Comparison of ENCODE assay signal across 18 cellular contexts in the genomic region with DNA sequence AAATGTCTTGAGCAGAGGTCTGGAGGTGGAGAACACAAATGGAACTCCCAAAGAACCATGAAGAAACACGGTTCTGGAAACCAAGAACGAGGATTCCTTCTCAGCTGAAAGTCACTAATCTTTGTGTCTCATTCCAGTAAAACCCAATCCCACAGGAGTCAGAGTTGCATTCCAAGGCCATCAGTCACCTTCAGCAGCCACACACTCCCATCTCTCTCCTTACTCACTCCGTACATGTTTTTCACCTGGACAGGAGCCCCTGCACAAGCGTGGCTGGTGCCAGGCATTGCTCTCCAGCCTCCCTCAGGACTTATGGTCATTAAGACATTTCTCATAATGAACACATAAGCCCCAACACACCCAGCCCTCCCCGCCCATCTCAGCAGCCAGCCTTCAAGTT.
DNase-seq lines count a peak whose midpoint lies in the region; ATAC-seq, FAIRE-seq and TF ChIP-seq lines count a peak whose summit lies in the region.
"Had no signal": no experiment of that assay in that cellular context is flagged by ENCODE, and none has a peak within 500 bp of the region (broad histone marks: within the 10 kb centered on the region; RNA-seq: fewer than 3 reads in every experiment).

No MANE protein-coding gene starts in this region.

- FAIRE-seq in RCC 7860 (lab: Jason Lieb, UNC): peak; percentile 92
- FAIRE-seq: H1 had no signal

- H3K4me1 ChIP-seq in GM23248 (ENCODE audit: insufficient read depth): peaks cover 35% of the 10 kb centered on the region
- H3K4me1 ChIP-seq in CD8-positive, alpha-beta T cell (ENCODE audit: insufficient read depth, low read length): no peaks in the 10 kb centered on the region
- H3K4me1 ChIP-seq: heart left ventricle, right lobe of liver had no signal

- intact Hi-C loops in posterior vena cava (cut with DNase I): no loop called here
- intact Hi-C loops in CD8-positive, alpha-beta T cell (cut with DNase I, micrococcal nuclease): no loop called here

- H3K27ac Mint-ChIP-seq in effector memory CD8-positive, alpha-beta T cell: no peak overlapping the region
- H3K27ac Mint-ChIP-seq in CD8-positive, alpha-beta T cell: no peak overlapping the region
- H3K27ac Mint-ChIP-seq: activated CD4-positive, alpha-beta T cell treated with anti-CD3 and anti-CD28 coated beads, Interleukin-2, amount 10 ng/mL, durations not matched to agents 7 days and 5 days; activated T-helper 1 cell treated with anti-CD3 and anti-CD28 coated beads, Interleukin-12 subunit alpha, Interleukin-12 subunit beta, Interleukin-2, Interleukin-4 antibody, amounts not matched to agents 30 ng/mL and 10 ng/mL and 1 ng/mL, durations not matched to agents 14 hours and 24 hours and 36 hours; brain had no signal

- no peaks in the 10 kb centered on the region for H3K9me2 ChIP-seq in GM23248 (ENCODE audit: insufficient read depth)

- no peak overlapping the region for H3K4me3 ChIP-seq in GM23248
- no peak overlapping the region for H3K4me3 ChIP-seq in CD8-positive, alpha-beta T cell (ENCODE audit: low read depth, low read length)
- H3K4me3 ChIP-seq: heart left ventricle, right lobe of liver had no signal

- no peak overlapping the region for H3K4me3 Mint-ChIP-seq in effector memory CD8-positive, alpha-beta T cell
- H3K4me3 Mint-ChIP-seq in CD8-positive, alpha-beta T cell: no peak overlapping the region
- H3K4me3 Mint-ChIP-seq: activated CD4-positive, alpha-beta T cell treated with anti-CD3 and anti-CD28 coated beads, Interleukin-2, amount 10 ng/mL, durations not matched to agents 7 days and 5 days; activated T-helper 1 cell treated with anti-CD3 and anti-CD28 coated beads, Interleukin-12 subunit alpha, Interleukin-12 subunit beta, Interleukin-2, Interleukin-4 antibody, amounts not matched to agents 30 ng/mL and 10 ng/mL and 1 ng/mL, durations not matched to agents 14 hours and 24 hours and 36 hours; brain; CD14-positive monocyte had no signal

- H3K9me3 ChIP-seq in GM23248 (ENCODE audit: low read depth): no peaks in the 10 kb centered on the region
- H3K9me3 ChIP-seq in CD8-positive, alpha-beta T cell (ENCODE audit: low read length): no peaks in the 10 kb centered on the region
- H3K9me3 ChIP-seq: heart left ventricle, right lobe of liver had no signal

- peaks cover 2% of the 10 kb centered on the region for H3K36me3 Mint-ChIP-seq in effector memory CD8-positive, alpha-beta T cell (ENCODE audit: insufficient read depth)
- H3K36me3 Mint-ChIP-seq in CD8-positive, alpha-beta T cell: no peaks in the 10 kb centered on the region
- H3K36me3 Mint-ChIP-seq: brain, CD14-positive monocyte had no signal

- peaks cover 32 to 43% of the 10 kb centered on the region in 2 donors for H3K27me3 Mint-ChIP-seq in effector memory CD8-positive, alpha-beta T cell
- peaks cover 28% of the 10 kb centered on the region for H3K27me3 Mint-ChIP-seq in CD8-positive, alpha-beta T cell (ENCODE audit: low read depth)

- H2AFZ ChIP-seq in GM23248: peak overlapping the region; percentile 27; the same call in 1 of the 2 replicates

- H3K36me3 ChIP-seq in GM23248 (ENCODE audit: low read depth): no peaks in the 10 kb centered on the region
- no peaks in the 10 kb centered on the region for H3K36me3 ChIP-seq in CD8-positive, alpha-beta T cell (ENCODE audit: insufficient read depth, low read length)
- H3K36me3 ChIP-seq: heart left ventricle, right lobe of liver had no signal

- no peaks in the 10 kb centered on the region for H4K20me1 ChIP-seq in GM23248 (ENCODE audit: insufficient read depth)

- H3K27ac ChIP-seq in GM23248 (peak overlapping the region; percentile 47), epithelial cell of prostate (peak overlapping the region; percentile 35)
- H3K27ac ChIP-seq in CD8-positive, alpha-beta T cell (ENCODE audit: low read depth, low read length): no peak overlapping the region
- H3K27ac ChIP-seq: heart left ventricle, right lobe of liver had no signal

- no peaks in the 10 kb centered on the region for H3K9me3 Mint-ChIP-seq in effector memory CD8-positive, alpha-beta T cell
- H3K9me3 Mint-ChIP-seq in CD8-positive, alpha-beta T cell: no peaks in the 10 kb centered on the region
- H3K9me3 Mint-ChIP-seq: activated CD4-positive, alpha-beta T cell treated with anti-CD3 and anti-CD28 coated beads, Interleukin-2, amount 10 ng/mL, durations not matched to agents 7 days and 5 days; activated T-helper 1 cell treated with anti-CD3 and anti-CD28 coated beads, Interleukin-12 subunit alpha, Interleukin-12 subunit beta, Interleukin-2, Interleukin-4 antibody, amounts not matched to agents 30 ng/mL and 10 ng/mL and 1 ng/mL, durations not matched to agents 14 hours and 24 hours and 36 hours had no signal

- DNase-seq in GM23248 (peak; percentile 73), RCC 7860 (ENCODE audit: low spot score) (peak; percentile 89), epithelial cell of prostate (ENCODE audit: low read depth, low spot score) (peak; percentile 48), posterior vena cava (ENCODE audit: low spot score) (peak; percentile 58), mesenteric fat pad (ENCODE audit: low spot score) (no peak), GM10266 (ENCODE audit: extremely low spot score) (no peak)
- no peak for DNase-seq in effector memory CD8-positive, alpha-beta T cell
- no peak for DNase-seq in CD8-positive, alpha-beta T cell
- DNase-seq: activated CD4-positive, alpha-beta T cell treated with anti-CD3 and anti-CD28 coated beads, Interleukin-2, amount 10 ng/mL, durations not matched to agents 7 days and 5 days; heart left ventricle; NCI-H1417; NCI-H446; right lobe of liver; stimulated activated naive CD4-positive, alpha-beta T cell had no signal

- no peaks in the 10 kb centered on the region for H3K79me2 ChIP-seq in GM23248 (ENCODE audit: insufficient read depth)

- POLR2A ChIA-PET in CD8-positive, alpha-beta T cell (lab: Charles Lee): no interaction called here

- H3K9ac ChIP-seq in GM23248: no peak overlapping the region

- no peak for TF ChIP-seq CTCF in CD8-positive, alpha-beta T cell (IDR thresholded peaks at IDR 0.05)
- no peak for TF ChIP-seq CTCF in GM10266 (IDR thresholded peaks at IDR 0.05; ENCODE audit: control insufficient read depth, insufficient read depth, low read depth, missing control alignments)

- peak overlapping the region; percentile 16 for H3K4me2 ChIP-seq in GM23248 (ENCODE audit: unreplicated experiment)

- in situ Hi-C loops in GM23248 (cut with MboI): no loop called here

- WGBS in GM23248 (ENCODE audit: low coverage in 1 of 2, low lambda C conversion rate in 2 of 2, missing lambda C conversion rate in 2 of 2), 2 experiments: 51 to 55% methylated on average over 5 of the region's 5 CpGs

- CTCF ChIA-PET in CD8-positive, alpha-beta T cell (lab: Charles Lee): no interaction called here

- peaks cover 20% of the 10 kb centered on the region for H3F3A ChIP-seq in GM23248 (ENCODE audit: insufficient read depth)

- no peak for ATAC-seq in effector memory CD8-positive, alpha-beta T cell (replicated peaks)
- ATAC-seq in CD8-positive, alpha-beta T cell: no peak
- ATAC-seq: heart left ventricle, right lobe of liver had no signal

- H3K27me3 ChIP-seq in GM23248 (replicated peaks; ENCODE audit: insufficient read depth): no peaks in the 10 kb centered on the region
- no peaks in the 10 kb centered on the region for H3K27me3 ChIP-seq in CD8-positive, alpha-beta T cell (ENCODE audit: insufficient read depth, low read length)
- H3K27me3 ChIP-seq: right lobe of liver had no signal

- no peaks in the 10 kb centered on the region for H3K4me1 Mint-ChIP-seq in effector memory CD8-positive, alpha-beta T cell (ENCODE audit: low read depth in 2 of 2)
- H3K4me1 Mint-ChIP-seq in CD8-positive, alpha-beta T cell (ENCODE audit: low read depth): no peaks in the 10 kb centered on the region
- H3K4me1 Mint-ChIP-seq: activated CD4-positive, alpha-beta T cell treated with anti-CD3 and anti-CD28 coated beads, Interleukin-2, amount 10 ng/mL, durations not matched to agents 7 days and 5 days had no signal

Comparison
In these comparisons a context has a peak if more than half of its experiments do, and no peak if none do; other contexts are left out.
1. DNase-seq: peak in GM23248 (single experiment), RCC 7860 (single experiment), epithelial cell of prostate (single experiment) and posterior vena cava (single experiment); none in mesenteric fat pad (single experiment), effector memory CD8-positive, alpha-beta T cell (0 of 3), CD8-positive, alpha-beta T cell (0 of 7) and GM10266 (single experiment).